In the genomic region with DNA sequence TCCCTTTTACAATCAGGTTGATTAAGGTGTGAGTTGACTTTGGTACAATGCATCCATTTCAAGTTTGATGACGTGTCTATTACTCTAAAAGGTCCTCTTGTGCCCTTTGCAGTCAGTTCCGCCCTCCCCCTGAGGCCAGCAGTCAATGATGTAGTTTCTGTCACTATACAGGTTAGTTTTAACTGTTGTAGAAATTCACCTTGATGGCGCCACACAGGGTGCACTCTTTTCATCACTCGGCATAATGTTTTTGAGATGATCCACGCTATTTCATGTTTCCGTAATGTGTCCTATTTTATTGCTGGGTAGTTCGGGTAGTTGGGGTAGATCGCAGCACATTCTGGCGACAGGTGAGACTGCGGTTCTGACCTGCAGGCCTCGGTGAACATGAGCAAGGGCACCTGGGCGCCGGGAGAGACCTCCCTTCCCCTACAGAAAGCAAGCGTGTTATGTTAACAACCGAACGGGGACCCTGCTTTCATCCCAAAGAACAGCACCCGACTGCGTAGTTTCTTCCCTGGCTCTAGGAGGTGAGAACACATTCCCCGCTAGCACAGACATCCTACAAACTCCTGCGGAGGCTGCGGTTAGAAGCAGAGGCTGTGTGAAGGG, we compare ENCODE assay signal across 8 cellular contexts.
DNase-seq lines count a peak whose midpoint lies in the region; ATAC-seq and TF ChIP-seq lines count a peak whose summit lies in the region.
"Not testable (repeated sequence)": the region's sequence is repeated elsewhere in the genome, so short reads cannot be mapped to it uniquely, and the experiment has no call there.

No MANE protein-coding gene starts in this region.

- not testable (repeated sequence) for H3K36me3 Mint-ChIP-seq in CD8-positive, alpha-beta memory T cell; naive B cell

- H3K4me1 ChIP-seq in CD8-positive, alpha-beta memory T cell (ENCODE audit: insufficient read depth, low read length); adipocyte (ENCODE audit: control insufficient read depth, insufficient read depth, low read length); fibroblast of lung (ENCODE audit: control insufficient read depth, extremely low read depth, insufficient read depth, low read length): not testable (repeated sequence)

- peak; percentile 8 for ATAC-seq in GM21576 (IDR thresholded peaks at IDR 0.05; ENCODE audit: unreplicated experiment)
- ATAC-seq in HG03159 (IDR thresholded peaks at IDR 0.05; ENCODE audit: unreplicated experiment) = peak; percentile 31
- peak; percentile 0 to 5 for ATAC-seq in naive B cell (ENCODE audit: low read depth in 2 of 2)
- peak; percentile 13 for ATAC-seq in stimulated activated naive CD8-positive, alpha-beta T cell treated with anti-CD3 and anti-CD28 coated beads, Interleukin-15, amount 100 ng/mL, for 72 hours

- peak overlapping the region; percentile 61 for H3K4me3 ChIP-seq in CD8-positive, alpha-beta memory T cell (ENCODE audit: low read length)
- peak overlapping the region; percentile 51; the same call in 1 of the 2 replicates for H3K4me3 ChIP-seq in SK-N-MC
- H3K4me3 ChIP-seq in adipocyte (ENCODE audit: low read length) = peak overlapping the region; percentile 77
- peak overlapping the region in 2 of 4 experiments; percentile 55 to 63 for H3K4me3 ChIP-seq in fibroblast of lung (replicated peaks in 1 of 4; ENCODE audit: control extremely low read depth in 1 of 4, insufficient read depth in 1 of 4, low read depth in 3 of 4, low read length in 4 of 4)

- not testable (repeated sequence) for H3K27me3 ChIP-seq in CD8-positive, alpha-beta memory T cell (ENCODE audit: insufficient read depth, low read length, poor library complexity, severe bottlenecking); adipocyte (replicated peaks; ENCODE audit: control insufficient read depth, insufficient read depth, low read length); fibroblast of lung (ENCODE audit: control insufficient read depth, insufficient read depth, low read length)

- not testable (repeated sequence) for TF ChIP-seq CTCF in fibroblast of lung (conservative IDR thresholded peaks at IDR 0.05 in 1 of 2, IDR thresholded peaks at IDR 0.05 in 1 of 2; ENCODE audit: low read depth in 1 of 2, low read length in 2 of 2)

- POLR2A ChIA-PET in CD8-positive, alpha-beta memory T cell (lab: Charles Lee) = not testable (repeated sequence)

- not testable (repeated sequence) for H2AFZ ChIP-seq in fibroblast of lung (ENCODE audit: low read length)

- H4K20me1 ChIP-seq in fibroblast of lung (ENCODE audit: control insufficient read depth, extremely low read depth, insufficient read depth, low read length) = not testable (repeated sequence)

- peak overlapping the region; percentile 96 to 99 (median 98) for H3K27ac Mint-ChIP-seq in CD8-positive, alpha-beta memory T cell
- H3K27ac Mint-ChIP-seq in naive B cell = peak overlapping the region; percentile 95 to 100 (median 99)
- peak overlapping the region; percentile 99 to 100 for H3K27ac Mint-ChIP-seq in stimulated activated naive CD8-positive, alpha-beta T cell treated with anti-CD3 and anti-CD28 coated beads, Interleukin-15, amount 100 ng/mL, for 72 hours

- H3K79me2 ChIP-seq in fibroblast of lung (ENCODE audit: control insufficient read depth, insufficient read depth, low read length) = not testable (repeated sequence)

- not testable (repeated sequence) for H3K9me3 Mint-ChIP-seq in CD8-positive, alpha-beta memory T cell; naive B cell; stimulated activated naive CD8-positive, alpha-beta T cell treated with anti-CD3 and anti-CD28 coated beads, Interleukin-15, amount 100 ng/mL, for 72 hours

- peak overlapping the region; percentile 35 for H3K4me2 ChIP-seq in fibroblast of lung (ENCODE audit: extremely low read depth, insufficient read depth, low read length)

- H3K9me3 ChIP-seq in CD8-positive, alpha-beta memory T cell (ENCODE audit: low read length); SK-N-MC (ENCODE audit: low read depth, low read length); adipocyte (ENCODE audit: control insufficient read depth, low read length); fibroblast of lung (ENCODE audit: control insufficient read depth, insufficient read depth, low read depth, low read length): not testable (repeated sequence)

- H3K27ac ChIP-seq in CD8-positive, alpha-beta memory T cell (ENCODE audit: low read depth, low read length) = peak overlapping the region; percentile 84
- H3K27ac ChIP-seq in SK-N-MC; fibroblast of lung (ENCODE audit: insufficient read depth, low read length): not testable (repeated sequence)

- H3K4me3 Mint-ChIP-seq in CD8-positive, alpha-beta memory T cell = peak overlapping the region; percentile 87 to 94 (median 89)
- peak overlapping the region; percentile 75 to 93 (median 90) for H3K4me3 Mint-ChIP-seq in naive B cell
- peak overlapping the region; percentile 63 to 75 for H3K4me3 Mint-ChIP-seq in stimulated activated naive CD8-positive, alpha-beta T cell treated with anti-CD3 and anti-CD28 coated beads, Interleukin-15, amount 100 ng/mL, for 72 hours

- H3K4me1 Mint-ChIP-seq in CD8-positive, alpha-beta memory T cell; naive B cell; stimulated activated naive CD8-positive, alpha-beta T cell treated with anti-CD3 and anti-CD28 coated beads, Interleukin-15, amount 100 ng/mL, for 72 hours: not testable (repeated sequence)

- H3K36me3 ChIP-seq in CD8-positive, alpha-beta memory T cell (ENCODE audit: insufficient read depth, low read length); SK-N-MC (ENCODE audit: insufficient read depth, low read length); adipocyte (ENCODE audit: control insufficient read depth, insufficient read depth, low read length, severe bottlenecking); fibroblast of lung (ENCODE audit: control insufficient read depth, insufficient read depth, low read length): not testable (repeated sequence)

- CTCF ChIA-PET in CD8-positive, alpha-beta memory T cell (lab: Charles Lee) = not testable (repeated sequence)

- not testable (repeated sequence) for H3K27me3 Mint-ChIP-seq in CD8-positive, alpha-beta memory T cell; naive B cell; stimulated activated naive CD8-positive, alpha-beta T cell treated with anti-CD3 and anti-CD28 coated beads, Interleukin-15, amount 100 ng/mL, for 72 hours

- H3K9ac ChIP-seq in SK-N-MC (ENCODE audit: insufficient read length); adipocyte (ENCODE audit: low read length); fibroblast of lung (ENCODE audit: insufficient read depth, low read length): not testable (repeated sequence)

- not testable (repeated sequence) for DNase-seq in CD8-positive, alpha-beta memory T cell; SK-N-MC (ENCODE audit: low read depth, low spot score); adipocyte (ENCODE audit: low read depth); fibroblast of lung (ENCODE audit: low read depth in 2 of 2); naive B cell
- DNase-seq in stimulated activated naive CD8-positive, alpha-beta T cell treated with anti-CD3 and anti-CD28 coated beads, Interleukin-15, amount 100 ng/mL, for 72 hours = peak in 1 of 2 donors; percentile 26
